ENCODE assay signal across 7 cellular contexts in genomic region chr13:75258159-75258782, GRCh38.
DNase-seq lines count a peak whose midpoint lies in the region; ATAC-seq and TF ChIP-seq lines count a peak whose summit lies in the region.

No MANE protein-coding gene starts in this region.

- no peak overlapping the region for H3K4me2 ChIP-seq in OCI-LY7 (ENCODE audit: low read length)

- H3K4me3 ChIP-seq in OCI-LY7 (ENCODE audit: low read depth, low read length, poor library complexity, severe bottlenecking) = no peak overlapping the region

- BruUV-seq in OCI-LY7 (replicated peaks; lab: Mats Ljungman, UMichigan) = no TSS peak

- intact Hi-C loops in OCI-LY7 (cut with micrococcal nuclease; ENCODE audit: unreplicated experiment) = no loop called here

- no peaks in the 10 kb centered on the region for H3K9me2 ChIP-seq in OCI-LY7 (ENCODE audit: insufficient read depth, low read length)

- DNase-seq in OCI-LY7 (ENCODE audit: low spot score) = peak; percentile 16
- peak; percentile 58 for DNase-seq in pons (ENCODE audit: low spot score)
- DNase-seq in GOT3 (lab: John Stamatoyannopoulos, UW) = no peak

- H3K9me3 ChIP-seq in OCI-LY7 (ENCODE audit: low read length) = no peaks in the 10 kb centered on the region

- ATAC-seq in HG03354 (IDR thresholded peaks at IDR 0.05; ENCODE audit: poor library complexity, severe bottlenecking, unreplicated experiment) (peak; percentile 65), esophagus mucosa (peak; percentile 61), HG03039 (IDR thresholded peaks at IDR 0.05; ENCODE audit: unreplicated experiment) (no peak)

- H3K36me3 ChIP-seq in OCI-LY7 (ENCODE audit: insufficient read depth, low read length) = no peaks in the 10 kb centered on the region

- no peaks in the 10 kb centered on the region for H3K79me2 ChIP-seq in OCI-LY7 (ENCODE audit: insufficient read depth, low read depth, low read length)

- TF ChIP-seq CTCF in GM12872 (IDR thresholded peaks at IDR 0.05; ENCODE audit: insufficient read depth, low read depth, low read length) (peak; percentile 47; the same call in 2 of the 3 replicates), OCI-LY7 (conservative IDR thresholded peaks at IDR 0.05; ENCODE audit: low read length) (peak; percentile 81)

- CTCF ChIA-PET in OCI-LY7 (lab: Charles Lee; ENCODE audit: unreplicated experiment) = no interaction called here

- no peak overlapping the region for H3K27ac ChIP-seq in OCI-LY7 (ENCODE audit: low read depth, low read length, poor library complexity, severe bottlenecking)

- POLR2A ChIA-PET in OCI-LY7 (lab: Charles Lee) = interaction anchor here (1.1 kb wide), 1 partner anchor 58 kb away, joined by 3 read pairs; no protein-coding TSS in a partner anchor

- H4K20me1 ChIP-seq in OCI-LY7 (ENCODE audit: insufficient read depth, low read length) = no peaks in the 10 kb centered on the region

- H3K4me1 ChIP-seq in OCI-LY7 (ENCODE audit: insufficient read depth, low read length, poor library complexity, severe bottlenecking) = no peaks in the 10 kb centered on the region

- H2AFZ ChIP-seq in OCI-LY7 (ENCODE audit: low read length) = no peak overlapping the region
